8 cellular contexts compared by ENCODE assay signal in the genomic region with DNA sequence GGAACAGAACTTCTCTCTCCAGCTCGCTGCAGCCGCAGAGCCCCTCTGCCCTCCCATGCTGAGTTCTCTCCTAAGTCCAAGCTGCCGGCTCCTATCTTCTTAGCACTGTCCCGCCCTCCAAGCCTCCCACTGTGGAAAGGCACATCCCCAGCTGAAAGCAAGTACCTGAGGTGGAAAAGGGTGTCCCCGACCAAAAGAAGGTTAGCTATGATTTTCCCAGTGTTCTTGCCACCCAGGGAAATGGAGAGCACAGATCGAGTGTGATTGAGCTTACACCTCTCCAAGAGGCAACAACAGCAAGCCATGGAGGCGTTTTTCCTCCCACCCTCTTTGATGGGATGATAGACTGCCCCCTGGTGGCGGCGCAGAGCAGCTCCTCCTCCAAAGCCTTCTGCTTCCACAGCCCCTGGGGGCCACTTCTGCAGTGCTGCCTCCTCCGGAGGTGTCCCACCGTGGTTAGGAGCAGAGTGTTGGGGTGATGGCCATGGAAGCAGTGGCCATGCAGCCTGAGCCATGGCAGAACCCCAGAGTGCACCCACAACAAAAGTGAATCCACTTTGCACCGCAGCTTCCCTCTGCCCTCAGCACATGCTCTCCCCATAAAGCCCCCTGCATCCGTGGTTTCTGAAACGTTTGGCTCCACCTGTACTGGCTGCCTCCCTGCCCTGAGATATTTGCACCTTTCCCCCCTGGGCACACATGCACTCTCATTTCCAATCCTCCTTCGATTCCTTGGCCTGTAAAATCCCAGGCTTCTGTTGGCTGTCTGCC.
A peak's percentile ranks its signal among the peaks of the same experiment; 100 is the strongest.
DNase-seq lines count a peak whose midpoint lies in the region; ATAC-seq, FAIRE-seq and TF ChIP-seq lines count a peak whose summit lies in the region.

No MANE protein-coding gene starts in this region.

- peak; percentile 71 for DNase-seq in Jurkat, Clone E6-1 (ENCODE audit: low read depth, low spot score)
- DNase-seq in SW480 (ENCODE audit: low spot score) (peak; percentile 72), ascending aorta (ENCODE audit: low spot score in 2 of 2) (no peak), kidney (no peak), amniotic stem cell (lab: John Stamatoyannopoulos, UW) (no peak)
- peak in 2 of 3 experiments; percentile 35 to 56 for DNase-seq in stimulated activated CD4-positive, alpha-beta T cell treated with anti-CD3 and anti-CD28 coated beads, TNF-alpha, amount 100 ng/mL, for 24 hours (ENCODE audit: low read depth in 3 of 3)

- no peaks in the 10 kb centered on the region for H3K4me1 ChIP-seq in ascending aorta
- H3K4me1 ChIP-seq in kidney (ENCODE audit: control insufficient read depth in 1 of 2, insufficient read depth in 1 of 2, low read depth in 1 of 2, low read length in 2 of 2): no peaks in the 10 kb centered on the region

- H3K9me3 ChIP-seq in ascending aorta: no peaks in the 10 kb centered on the region
- no peaks in the 10 kb centered on the region for H3K9me3 ChIP-seq in kidney (ENCODE audit: control insufficient read depth in 1 of 2, low read length in 2 of 2)

- H3K4me3 ChIP-seq in Jurkat, Clone E6-1 (ENCODE audit: low read length): no peak overlapping the region
- H3K4me3 ChIP-seq in ascending aorta (no peak overlapping the region), kidney (ENCODE audit: low read length in 2 of 2) (no peak overlapping the region)

- H3K27ac ChIP-seq in C4-2B (no peak overlapping the region), ascending aorta (no peak overlapping the region), kidney (ENCODE audit: low read depth in 2 of 2, low read length in 2 of 2) (no peak overlapping the region)

- TF ChIP-seq CTCF in C4-2B (conservative IDR thresholded peaks at IDR 0.05) (peak; percentile 96), ascending aorta (IDR thresholded peaks at IDR 0.05) (peak; percentile 15 to 46 (median 20)), kidney (IDR thresholded peaks at IDR 0.05; ENCODE audit: borderline replicate concordance, extremely low read depth, insufficient read depth) (peak; percentile 80)

- H3K9ac ChIP-seq in kidney (ENCODE audit: low read length in 2 of 2): no peak overlapping the region

- FAIRE-seq in kidney (lab: Jason Lieb, UNC): no peak

- intact Hi-C loops in ascending aorta (cut with DNase I): no loop called here
- intact Hi-C loops in kidney (cut with DNase I): no loop called here

- ATAC-seq in GM19351 (IDR thresholded peaks at IDR 0.05; ENCODE audit: unreplicated experiment): peak; percentile 90

- no peaks in the 10 kb centered on the region for H3K27me3 ChIP-seq in ascending aorta

- no peaks in the 10 kb centered on the region for H3K36me3 ChIP-seq in ascending aorta
- H3K36me3 ChIP-seq in kidney (ENCODE audit: control insufficient read depth in 1 of 2, insufficient read depth in 2 of 2, low read length in 2 of 2): no peaks in the 10 kb centered on the region

Comparison
In these comparisons a context has a peak if more than half of its experiments do, and no peak if none do; other contexts are left out.
1. CTCF ChIP-seq: peak in every context shown above with its lines; median percentile 96 in C4-2B; 80 in kidney; 20 in ascending aorta.
2. DNase-seq: peak in Jurkat, Clone E6-1 (single experiment), SW480 (single experiment) and stimulated activated CD4-positive, alpha-beta T cell treated with anti-CD3 and anti-CD28 coated beads, TNF-alpha, amount 100 ng/mL, for 24 hours (2 of 3); none in ascending aorta (0 of 2), kidney (single experiment) and amniotic stem cell (single experiment).